In the genomic region with DNA sequence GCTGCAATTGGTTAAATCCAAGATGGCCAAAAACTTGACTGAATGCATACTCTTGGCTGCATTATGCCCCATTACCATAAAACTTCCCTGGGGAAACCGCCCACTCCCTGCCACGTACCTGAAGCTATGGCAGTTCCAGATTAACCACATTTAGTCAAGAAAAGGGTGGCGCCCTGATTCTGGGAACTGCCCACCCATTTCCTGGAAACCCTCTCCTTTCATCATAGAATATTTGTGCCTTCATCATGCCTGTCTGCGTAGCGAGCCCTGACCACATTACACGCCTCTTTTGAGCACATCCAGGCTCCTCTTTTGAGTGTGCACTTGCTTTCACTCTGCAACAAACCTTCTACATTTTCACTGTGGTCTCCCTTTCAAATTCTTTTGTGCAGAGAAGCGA, we compare ENCODE assay signal across 8 cellular contexts. TPM values are rescaled to one million over a fixed set of nuclear protein-coding genes. Genes with fewer than 3 reads are reported as not detected.
DNase-seq lines count a peak whose midpoint lies in the region; ATAC-seq and TF ChIP-seq lines count a peak whose summit lies in the region.

No MANE protein-coding gene starts in this region.

- intact Hi-C loops in esophagus squamous epithelium (cut with DNase I) = no loop called here

- peak overlapping the region in 3 of 4 donors; percentile 18 to 46 (median 22) for H3K4me3 ChIP-seq in esophagus squamous epithelium

- TF ChIP-seq CTCF in esophagus squamous epithelium (IDR thresholded peaks at IDR 0.05) = no peak

- peaks cover 7 to 69% (median 45%) of the 10 kb centered on the region in 3 donors for H3K4me1 ChIP-seq in esophagus squamous epithelium

- H3K36me3 ChIP-seq in esophagus squamous epithelium = no peaks in the 10 kb centered on the region

- 32 to 34% methylated on average over 7 of the region's 7 CpGs for WGBS in esophagus squamous epithelium, 2 donors

- H3K27ac ChIP-seq in esophagus squamous epithelium = peak overlapping the region; percentile 72 to 83 (median 76)

- peak in 1 of 4 donors; percentile 30 for TF ChIP-seq POLR2A in esophagus squamous epithelium (IDR thresholded peaks at IDR 0.05)

- ATAC-seq in GM19043 (IDR thresholded peaks at IDR 0.05; ENCODE audit: low read depth, unreplicated experiment) (peak; percentile 78), HG03139 (IDR thresholded peaks at IDR 0.05; ENCODE audit: unreplicated experiment) (peak; percentile 55)

- DNase-seq in activated CD4-positive, alpha-beta T cell treated with anti-CD3 and anti-CD28 coated beads, Interleukin-2, amount 50 U/mL, for 1 hour = peak; percentile 83
- DNase-seq in esophagus squamous epithelium (lab: John Stamatoyannopoulos, UW) (no peak), AML-193 (lab: John Stamatoyannopoulos, UW) (no peak), RPMI8226 (no peak), middle frontal gyrus (ENCODE audit: extremely low spot score, low spot score) (no peak)
- DNase-seq in stimulated activated CD8-positive, alpha-beta memory T cell treated with anti-CD3 and anti-CD28 coated beads, Interleukin-4, amount 100 ng/mL, for 4 hours (ENCODE audit: low read depth in 2 of 2, low spot score in 1 of 2) = peak; percentile 89 to 98

- no peaks in the 10 kb centered on the region for H3K9me3 ChIP-seq in esophagus squamous epithelium

- no peaks in the 10 kb centered on the region for H3K27me3 ChIP-seq in esophagus squamous epithelium

RNA-seq across cellular contexts. Expression of a gene that starts 5.2 kb away (rescaled TPM):
- total RNA-seq in esophagus squamous epithelium = 10 to 100 TPM in 3 of 4 donors, 1 to 10 TPM in 1; 9.1 to 44.6 (median 19.4) TPM

RNA-seq across cellular contexts. Expression of a gene that starts 5.6 kb away (rescaled TPM):
- total RNA-seq in esophagus squamous epithelium = 10 to 100 TPM in 3 of 4 donors, 1 to 10 TPM in 1; 9.7 to 12.3 (median 12.0) TPM

Comparison
In these comparisons a context has a peak if more than half of its experiments do, and no peak if none do; other contexts are left out.
1. DNase-seq: peak in activated CD4-positive, alpha-beta T cell treated with anti-CD3 and anti-CD28 coated beads, Interleukin-2, amount 50 U/mL, for 1 hour (single experiment) and stimulated activated CD8-positive, alpha-beta memory T cell treated with anti-CD3 and anti-CD28 coated beads, Interleukin-4, amount 100 ng/mL, for 4 hours (2 of 2); none in esophagus squamous epithelium (single experiment), AML-193 (0 of 2), RPMI8226 (single experiment) and middle frontal gyrus (single experiment).